In the genomic region with DNA sequence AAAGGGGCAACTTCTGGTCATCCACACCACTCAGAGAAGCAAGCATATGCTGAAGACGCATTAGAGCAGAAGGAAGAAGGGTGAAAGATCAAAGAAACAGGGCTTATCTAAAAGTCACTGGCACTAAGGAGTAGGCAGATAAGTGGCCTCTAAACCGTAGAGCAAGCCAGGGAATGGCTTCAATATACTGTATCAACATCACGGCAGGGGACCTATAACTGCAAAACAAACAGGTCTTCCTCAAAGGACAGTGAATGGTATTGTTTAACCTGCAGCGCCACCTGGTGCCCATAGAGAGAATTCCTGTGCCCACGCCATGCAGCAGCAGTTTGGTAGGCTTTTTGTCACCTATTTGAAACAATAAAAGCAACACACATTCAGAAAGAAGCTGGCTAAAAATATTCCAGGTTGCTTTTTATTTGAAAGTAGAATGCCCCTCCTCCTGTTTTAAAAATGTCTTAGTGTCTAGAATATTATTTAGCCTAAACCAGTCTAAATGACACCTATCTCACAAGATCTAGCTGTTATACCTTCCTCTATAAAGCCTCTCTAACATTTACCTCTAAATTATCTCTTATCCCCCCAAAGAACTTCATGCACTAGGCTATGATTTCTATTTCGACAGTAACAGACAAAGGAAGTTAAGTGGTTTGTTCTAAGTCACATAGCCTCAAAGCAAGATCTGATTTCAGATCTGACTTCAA, we compare ENCODE assay signal across 8 cellular contexts. TPM values are rescaled to one million over a fixed set of nuclear protein-coding genes. Genes with fewer than 3 reads are reported as not detected.
A peak's percentile ranks its signal among the peaks of the same experiment; 100 is the strongest.
DNase-seq lines count a peak whose midpoint lies in the region; ATAC-seq and TF ChIP-seq lines count a peak whose summit lies in the region.

No MANE protein-coding gene starts in this region.

- H3K79me2 ChIP-seq in osteoblast (ENCODE audit: insufficient read depth, low read length): peaks cover 4% of the 10 kb centered on the region

- peaks cover 84% of the 10 kb centered on the region for H3K36me3 ChIP-seq in RWPE2 (ENCODE audit: low read depth)
- H3K36me3 ChIP-seq in osteoblast (ENCODE audit: insufficient read depth, low read length): peaks cover 53% of the 10 kb centered on the region

- H4K20me1 ChIP-seq in osteoblast (ENCODE audit: insufficient read depth, low read length): peaks cover 3% of the 10 kb centered on the region

- H3K4me2 ChIP-seq in osteoblast (ENCODE audit: insufficient read depth, low read length): no peak overlapping the region

- TF ChIP-seq CTCF in RWPE2 (IDR thresholded peaks at IDR 0.05; ENCODE audit: poor library complexity, severe bottlenecking) (peak; percentile 90), osteoblast (IDR thresholded peaks at IDR 0.05; ENCODE audit: extremely low read depth, low read depth, low read length) (peak; percentile 86)

- no peak overlapping the region for H2AFZ ChIP-seq in osteoblast (ENCODE audit: low read length)

- H3K9me3 ChIP-seq in RWPE2 (ENCODE audit: severe bottlenecking) (no peaks in the 10 kb centered on the region), osteoblast (ENCODE audit: low read depth, low read length) (no peaks in the 10 kb centered on the region)

- H3K27ac ChIP-seq in RWPE2 (ENCODE audit: poor library complexity, severe bottlenecking) (no peak overlapping the region), osteoblast (ENCODE audit: low read depth, low read length) (peak overlapping the region; percentile 48)

- H3K4me1 ChIP-seq in RWPE2 (ENCODE audit: insufficient read depth, poor library complexity, severe bottlenecking) (peaks cover 16% of the 10 kb centered on the region), osteoblast (ENCODE audit: insufficient read depth, low read length) (peaks cover 33% of the 10 kb centered on the region)

- no peak overlapping the region for H3K4me3 ChIP-seq in RWPE2 (ENCODE audit: severe bottlenecking)
- H3K4me3 ChIP-seq in osteoblast (ENCODE audit: insufficient read depth, low read length): no peak overlapping the region

- H3K27me3 ChIP-seq in RWPE2 (ENCODE audit: insufficient read depth, poor library complexity, severe bottlenecking) (no peaks in the 10 kb centered on the region), osteoblast (ENCODE audit: insufficient read depth, low read length) (no peaks in the 10 kb centered on the region)

- ATAC-seq in GM21717 (IDR thresholded peaks at IDR 0.05; ENCODE audit: unreplicated experiment): peak; percentile 92
- ATAC-seq in RWPE2 (ENCODE audit: low read depth): 0 out of 3 replicates have a peak, but pooled peaks have one; percentile 28

- DNase-seq in DMS79 treated with DMSO at 0.1 percent for 48 hours (lab: John Stamatoyannopoulos, UW) (peak; percentile 57), LHCN-M2 (ENCODE audit: low read depth) (peak; percentile 61), RWPE2 (ENCODE audit: low spot score) (no peak), germinal center (ENCODE audit: low spot score) (peak; percentile 41), osteoblast (ENCODE audit: insufficient read length, low spot score, missing footprints) (peak; percentile 87), ureter (ENCODE audit: low spot score) (peak; percentile 69)
- peak; percentile 88 for DNase-seq in activated effector memory CD4-positive, alpha-beta T cell treated with anti-CD3 and anti-CD28 coated beads, Interleukin-2, amount 50 U/mL, for 16 hours

RNA-seq across cellular contexts. Expression of gene SNX19, which starts 21.8 kb away (rescaled TPM):
- total RNA-seq in LHCN-M2 (2014; rRNA removed) (98.4 and 126 TPM in 2 replicates), osteoblast (124 TPM in 2 replicates), ureter (105 TPM)
- 34.3 TPM for polyA plus RNA-seq in LHCN-M2 (2012)
